Comparison of ENCODE assay signal across 26 cellular contexts in genomic region chr20:59151391-59151790, GRCh38. TPM values are rescaled to one million over a fixed set of nuclear protein-coding genes. Genes with fewer than 3 reads are reported as not detected.
DNase-seq lines count a peak whose midpoint lies in the region; TF ChIP-seq lines count a peak whose summit lies in the region.
"Had no signal": no experiment of that assay in that cellular context is flagged by ENCODE, and none has a peak within 500 bp of the region (broad histone marks: within the 10 kb centered on the region; RNA-seq: fewer than 3 reads in every experiment).

No MANE protein-coding gene starts in this region.

- peaks cover 0 to 43% of the 10 kb centered on the region in 2 donors for H3K4me1 ChIP-seq in right atrium auricular region
- H3K4me1 ChIP-seq in left ventricle myocardium inferior = peaks cover 46% of the 10 kb centered on the region
- H3K4me1 ChIP-seq in esophagus squamous epithelium = peaks cover 22 to 87% (median 60%) of the 10 kb centered on the region in 3 donors
- H3K4me1 ChIP-seq in testis = peaks cover 40% of the 10 kb centered on the region
- H3K4me1 ChIP-seq: left lung, pancreas had no signal

- H3K27ac ChIP-seq in right atrium auricular region = no peak overlapping the region
- no peak overlapping the region for H3K27ac ChIP-seq in left ventricle myocardium inferior (replicated peaks)
- H3K27ac ChIP-seq in esophagus squamous epithelium = peak overlapping the region in 3 of 4 donors; percentile 15 to 73 (median 66)
- no peak overlapping the region for H3K27ac ChIP-seq in testis
- H3K27ac ChIP-seq: 22Rv1, gastrocnemius medialis, left lung, pancreas had no signal

- H3K36me3 ChIP-seq in right atrium auricular region (no peaks in the 10 kb centered on the region), left ventricle myocardium inferior (no peaks in the 10 kb centered on the region), esophagus squamous epithelium (no peaks in the 10 kb centered on the region), testis (ENCODE audit: low read depth, missing control alignments) (no peaks in the 10 kb centered on the region)
- H3K36me3 ChIP-seq: esophagus muscularis mucosa, gastrocnemius medialis, left lung, pancreas had no signal

- no peak overlapping the region for H3K4me3 ChIP-seq in right atrium auricular region
- H3K4me3 ChIP-seq in left ventricle myocardium inferior = no peak overlapping the region
- H3K4me3 ChIP-seq in esophagus squamous epithelium = no peak overlapping the region
- H3K4me3 ChIP-seq in testis = no peak overlapping the region
- H3K4me3 ChIP-seq: esophagus muscularis mucosa, gastrocnemius medialis, GM12878, left lung, pancreas had no signal

- TF ChIP-seq POLR2A in esophagus squamous epithelium (IDR thresholded peaks at IDR 0.05) (no peak), testis (IDR thresholded peaks at IDR 0.05) (no peak)

- WGBS in esophagus squamous epithelium, 2 donors = 40 to 48% methylated on average over 7 to 8 of the region's 9 CpGs
- WGBS in testis, 2 donors = 91 to 96% methylated on average over 9 of the region's 9 CpGs

- no peaks in the 10 kb centered on the region for H3K27me3 ChIP-seq in right atrium auricular region
- no peaks in the 10 kb centered on the region for H3K27me3 ChIP-seq in left ventricle myocardium inferior (ENCODE audit: low read depth)
- no peaks in the 10 kb centered on the region for H3K27me3 ChIP-seq in esophagus squamous epithelium
- H3K27me3 ChIP-seq in testis = no peaks in the 10 kb centered on the region
- H3K27me3 ChIP-seq: esophagus muscularis mucosa, gastrocnemius medialis, pancreas had no signal

- intact Hi-C loops in left ventricle myocardium inferior (cut with micrococcal nuclease) = no loop called here
- intact Hi-C loops in esophagus squamous epithelium (cut with DNase I) = no loop called here
- intact Hi-C loops in testis (cut with DNase I; ENCODE audit: low total_unique reads) = no loop called here

- TF ChIP-seq CTCF in right atrium auricular region (IDR thresholded peaks at IDR 0.05) = no peak
- TF ChIP-seq CTCF in left ventricle myocardium inferior (IDR thresholded peaks at IDR 0.05; ENCODE audit: borderline replicate concordance) = no peak
- no peak for TF ChIP-seq CTCF in esophagus squamous epithelium (IDR thresholded peaks at IDR 0.05)
- no peak for TF ChIP-seq CTCF in testis (IDR thresholded peaks at IDR 0.05)

- peak; percentile 23 for DNase-seq in DMS79 treated with DMSO at 0.1 percent for 48 hours (lab: John Stamatoyannopoulos, UW)
- no peak for DNase-seq in DMS79 (lab: John Stamatoyannopoulos, UW)
- DNase-seq in right atrium auricular region (ENCODE audit: low spot score) = peak; percentile 9
- DNase-seq in left ventricle myocardium inferior = no peak
- DNase-seq in esophagus squamous epithelium (lab: John Stamatoyannopoulos, UW) = no peak
- no peak for DNase-seq in testis
- no peak for DNase-seq in SHP77 treated with DMSO at 0.1 percent for 48 hours (lab: John Stamatoyannopoulos, UW)
- no peak for DNase-seq in H4 (ENCODE audit: low spot score)
- DNase-seq: effector CD8-positive, alpha-beta T cell; gastrocnemius medialis; GOT3; hippocampal formation; left lung; NCI-H1417; NCI-H446; NCI-H82; nephron progenitor cell; OCI-M1; pancreas; right cardiac atrium; T1000; trophoblast cell had no signal

- no peaks in the 10 kb centered on the region for H3K9me3 ChIP-seq in right atrium auricular region
- no peaks in the 10 kb centered on the region for H3K9me3 ChIP-seq in left ventricle myocardium inferior (replicated peaks)
- H3K9me3 ChIP-seq in esophagus squamous epithelium = no peaks in the 10 kb centered on the region
- H3K9me3 ChIP-seq in testis = no peaks in the 10 kb centered on the region
- H3K9me3 ChIP-seq: esophagus muscularis mucosa, gastrocnemius medialis, left lung, pancreas had no signal

RNA-seq across cellular contexts. Expression of gene ZNF831, which starts 12.2 kb away (rescaled TPM):
- total RNA-seq in right atrium auricular region = under 1 TPM; 0.19 to 0.47 TPM
- 0.05 TPM for total RNA-seq in left ventricle myocardium inferior
- 1 to 10 TPM in 1 of 4 donors, under 1 TPM in 3; 0.38 to 1.7 (median 0.60) TPM for total RNA-seq in esophagus squamous epithelium
- 1 to 10 TPM; 4.0 to 4.8 TPM for total RNA-seq in testis
- 0.99 TPM for polyA plus RNA-seq in testis (ENCODE audit: insufficient read depth, low read depth, low replicate concordance)
- total RNA-seq in H4 (2014; rRNA removed; shearing (Covaris generic)) = not detected in 2 replicates
- total RNA-seq: M059J had no signal

Comparison
In these comparisons a context has a peak if more than half of its experiments do, and no peak if none do; other contexts are left out.
1. DNase-seq: peak in DMS79 treated with DMSO at 0.1 percent for 48 hours (single experiment) and right atrium auricular region (single experiment); none in DMS79 (single experiment), left ventricle myocardium inferior (single experiment), esophagus squamous epithelium (single experiment), testis (single experiment), SHP77 treated with DMSO at 0.1 percent for 48 hours (single experiment) and H4 (single experiment).
2. H3K27ac ChIP-seq: peak in esophagus squamous epithelium (3 of 4); none in right atrium auricular region (0 of 2), left ventricle myocardium inferior (single experiment) and testis (0 of 2).